ENCODE assay signal across 1 cellular context in the genomic region with DNA sequence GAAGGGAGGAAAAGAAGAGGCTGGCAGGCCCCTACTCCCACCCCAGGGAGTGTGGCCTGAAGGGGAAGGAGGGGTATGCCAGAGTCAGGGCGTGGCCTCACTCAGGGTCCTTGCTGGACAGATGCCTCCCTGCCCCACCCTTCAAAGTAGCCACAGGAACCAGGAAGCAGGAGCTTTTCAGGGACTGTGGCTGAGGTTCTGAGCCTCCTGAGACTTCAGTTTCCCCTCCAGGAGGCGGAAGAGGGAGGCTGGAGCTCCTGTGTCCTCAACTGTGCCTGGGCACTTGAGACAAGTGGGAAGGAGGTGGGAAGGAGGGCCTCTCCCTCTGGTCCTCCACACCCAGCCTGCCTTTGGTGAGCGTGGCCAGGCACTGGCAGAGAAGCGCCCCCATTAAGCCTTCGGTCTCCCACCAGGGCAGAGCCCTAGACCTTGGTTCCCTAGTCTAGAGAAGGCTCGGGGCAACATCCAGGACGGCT.
TF ChIP-seq lines count a peak whose summit lies in the region.

No MANE protein-coding gene starts in this region.

TF ChIP-seq in HCT116, 20 proteins besides CTCF, POLR2A, EP300 and RAD21 (continued from another document):
- TF ChIP-seq, protein P1, sequence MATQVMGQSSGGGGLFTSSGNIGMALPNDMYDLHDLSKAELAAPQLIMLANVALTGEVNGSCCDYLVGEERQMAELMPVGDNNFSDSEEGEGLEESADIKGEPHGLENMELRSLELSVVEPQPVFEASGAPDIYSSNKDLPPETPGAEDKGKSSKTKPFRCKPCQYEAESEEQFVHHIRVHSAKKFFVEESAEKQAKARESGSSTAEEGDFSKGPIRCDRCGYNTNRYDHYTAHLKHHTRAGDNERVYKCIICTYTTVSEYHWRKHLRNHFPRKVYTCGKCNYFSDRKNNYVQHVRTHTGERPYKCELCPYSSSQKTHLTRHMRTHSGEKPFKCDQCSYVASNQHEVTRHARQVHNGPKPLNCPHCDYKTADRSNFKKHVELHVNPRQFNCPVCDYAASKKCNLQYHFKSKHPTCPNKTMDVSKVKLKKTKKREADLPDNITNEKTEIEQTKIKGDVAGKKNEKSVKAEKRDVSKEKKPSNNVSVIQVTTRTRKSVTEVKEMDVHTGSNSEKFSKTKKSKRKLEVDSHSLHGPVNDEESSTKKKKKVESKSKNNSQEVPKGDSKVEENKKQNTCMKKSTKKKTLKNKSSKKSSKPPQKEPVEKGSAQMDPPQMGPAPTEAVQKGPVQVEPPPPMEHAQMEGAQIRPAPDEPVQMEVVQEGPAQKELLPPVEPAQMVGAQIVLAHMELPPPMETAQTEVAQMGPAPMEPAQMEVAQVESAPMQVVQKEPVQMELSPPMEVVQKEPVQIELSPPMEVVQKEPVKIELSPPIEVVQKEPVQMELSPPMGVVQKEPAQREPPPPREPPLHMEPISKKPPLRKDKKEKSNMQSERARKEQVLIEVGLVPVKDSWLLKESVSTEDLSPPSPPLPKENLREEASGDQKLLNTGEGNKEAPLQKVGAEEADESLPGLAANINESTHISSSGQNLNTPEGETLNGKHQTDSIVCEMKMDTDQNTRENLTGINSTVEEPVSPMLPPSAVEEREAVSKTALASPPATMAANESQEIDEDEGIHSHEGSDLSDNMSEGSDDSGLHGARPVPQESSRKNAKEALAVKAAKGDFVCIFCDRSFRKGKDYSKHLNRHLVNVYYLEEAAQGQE (IDR thresholded peaks at IDR 0.05; ENCODE audit: low read depth): no peak
- TF ChIP-seq SP1 (IDR thresholded peaks at IDR 0.05; ENCODE audit: low read depth) (no peak), POLR2AphosphoS5 (IDR thresholded peaks at IDR 0.05; ENCODE audit: low read depth, low read length) (no peak), ATF3 (IDR thresholded peaks at IDR 0.05) (no peak), TCF7L2 (IDR thresholded peaks at IDR 0.05; ENCODE audit: borderline replicate concordance, extremely low read depth, insufficient read depth, insufficient read length) (no peak), EZH2phosphoT487 (IDR thresholded peaks at IDR 0.05; ENCODE audit: borderline replicate concordance) (no peak)
